22 cellular contexts compared by ENCODE assay signal in genomic region chr2:199410130-199410529, GRCh38. TPM values are rescaled to one million over a fixed set of nuclear protein-coding genes. Genes with fewer than 3 reads are reported as not detected.
DNase-seq lines count a peak whose midpoint lies in the region; ATAC-seq and TF ChIP-seq lines count a peak whose summit lies in the region.
"Had no signal": no experiment of that assay in that cellular context is flagged by ENCODE, and none has a peak within 500 bp of the region (broad histone marks: within the 10 kb centered on the region; RNA-seq: fewer than 3 reads in every experiment).

No MANE protein-coding gene starts in this region.

- H3K36me3 ChIP-seq in IMR-90 (ENCODE audit: control insufficient read depth, insufficient read depth, low read length) (peaks cover 6% of the 10 kb centered on the region), mesendoderm (ENCODE audit: control insufficient read depth, insufficient read depth, low read length) (no peaks in the 10 kb centered on the region), ascending aorta (no peaks in the 10 kb centered on the region), sigmoid colon (no peaks in the 10 kb centered on the region)

- dilution Hi-C loops in IMR-90 (cut with HindIII; ENCODE audit: low sequenced_read_pairs, unreplicated experiment), result no loop called here

- H2BK5ac ChIP-seq in IMR-90 (ENCODE audit: low read depth, low read length, poor library complexity, severe bottlenecking) (peak overlapping the region; percentile 73), mesendoderm (ENCODE audit: low read length) (no peak overlapping the region)

- intact Hi-C loops in IMR-90 (cut with micrococcal nuclease) (no loop called here), ascending aorta (cut with DNase I) (no loop called here), sigmoid colon (cut with DNase I) (no loop called here)

- H3K4me3 ChIP-seq in IMR-90 (ENCODE audit: insufficient read depth, low read depth, low read length) (no peak overlapping the region), mesendoderm (ENCODE audit: low read length) (no peak overlapping the region), ascending aorta (no peak overlapping the region), sigmoid colon (no peak overlapping the region)
- H3K4me3 ChIP-seq: body of pancreas, skin epidermis had no signal

- TF ChIP-seq POLR2A in IMR-90 (IDR thresholded peaks at IDR 0.05; ENCODE audit: low read depth, low read length) (no peak), sigmoid colon (IDR thresholded peaks at IDR 0.05) (no peak)

- TF ChIP-seq CTCF in IMR-90 (conservative IDR thresholded peaks at IDR 0.05; ENCODE audit: low read depth, low read length), result no peak
- TF ChIP-seq CTCF in ascending aorta (IDR thresholded peaks at IDR 0.05), result no peak
- TF ChIP-seq CTCF in sigmoid colon (IDR thresholded peaks at IDR 0.05), result no peak

- H4K20me1 ChIP-seq in IMR-90 (ENCODE audit: insufficient read depth, low read length), result no peaks in the 10 kb centered on the region

- no peak for TF ChIP-seq RAD21 in IMR-90 (IDR thresholded peaks at IDR 0.05; ENCODE audit: low read length)

- H3K27ac ChIP-seq in IMR-90 (ENCODE audit: insufficient read depth, low read length) (no peak overlapping the region), mesendoderm (ENCODE audit: low read depth, low read length) (no peak overlapping the region), ascending aorta (no peak overlapping the region), sigmoid colon (no peak overlapping the region)
- H3K27ac ChIP-seq: body of pancreas, KMS-11, skin epidermis had no signal

- DNase-seq in Daoy (ENCODE audit: low read depth) (peak; percentile 13), IMR-90 (peak; percentile 36), astrocyte of the hippocampus (ENCODE audit: low read depth, low spot score) (peak; percentile 35), mesendoderm (no peak), HT-29 (ENCODE audit: low spot score) (no peak), NCI-H748 treated with DMSO at 0.1 percent for 48 hours (lab: John Stamatoyannopoulos, UW) (no peak), ascending aorta (ENCODE audit: low spot score in 2 of 2) (no peak), sigmoid colon (no peak)
- DNase-seq: activated naive CD4-positive, alpha-beta T cell treated with anti-CD3 and anti-CD28 coated beads for 36 hours; activated T-cell treated with anti-CD3 and anti-CD28 coated beads for 4 hours; body of pancreas; dermis blood vessel endothelial cell; DND-41; immature natural killer cell; naive thymus-derived CD8-positive, alpha-beta T cell; NCI-H1417; NCI-H774; posterior cingulate gyrus; SK-N-SH; stimulated activated CD4-positive, alpha-beta T cell treated with anti-CD3 and anti-CD28 coated beads, Interleukin-4, amount 100 ng/mL, for 24 hours had no signal

- H4K5ac ChIP-seq in IMR-90 (ENCODE audit: low read depth, low read length) (peak overlapping the region; percentile 79; the same call in 1 of the 2 replicates), mesendoderm (ENCODE audit: low read length) (no peak overlapping the region)

- H2BK15ac ChIP-seq in IMR-90 (ENCODE audit: low read depth, low read length) (no peak overlapping the region), mesendoderm (replicated peaks; ENCODE audit: low read depth) (no peak overlapping the region)

- no peak overlapping the region for H2AFZ ChIP-seq in IMR-90 (replicated peaks; ENCODE audit: low read length, poor library complexity)

- no peak overlapping the region for H3K18ac ChIP-seq in IMR-90 (ENCODE audit: low read depth, low read length)
- peak overlapping the region; percentile 39 for H3K18ac ChIP-seq in mesendoderm (ENCODE audit: low read length)

- H2AK5ac ChIP-seq in IMR-90 (ENCODE audit: low read depth, low read length) (no peak overlapping the region), mesendoderm (ENCODE audit: low read length) (no peak overlapping the region)

- H3K9me1 ChIP-seq in IMR-90 (ENCODE audit: insufficient read depth, low read length), result 0 out of 2 replicates have a peak, but pooled peaks cover 2% of the 10 kb centered on the region

- H2AK9ac ChIP-seq in IMR-90 (replicated peaks; ENCODE audit: low read depth, low read length, poor library complexity), result no peak overlapping the region

- H3K14ac ChIP-seq in IMR-90 (replicated peaks; ENCODE audit: low read depth, low read length), result no peak overlapping the region

- H3K23ac ChIP-seq in IMR-90 (ENCODE audit: low read depth, low read length), result no peak overlapping the region
- no peak overlapping the region for H3K23ac ChIP-seq in mesendoderm (ENCODE audit: low read length)

- in situ Hi-C loops in IMR-90 (cut with MboI; ENCODE audit: low sequenced_read_pairs), result no loop called here

- H3K9me3 ChIP-seq in IMR-90 (ENCODE audit: control insufficient read depth, insufficient read depth, low read length), result no peaks in the 10 kb centered on the region
- H3K9me3 ChIP-seq in ascending aorta, result no peaks in the 10 kb centered on the region
- H3K9me3 ChIP-seq in sigmoid colon, result no peaks in the 10 kb centered on the region
- H3K9me3 ChIP-seq: body of pancreas, SK-N-SH had no signal

- H3K4me2 ChIP-seq in IMR-90 (ENCODE audit: low read depth, low read length) (peak overlapping the region; percentile 62; the same call in 1 of the 2 replicates), mesendoderm (ENCODE audit: low read length) (no peak overlapping the region)
- H3K4me2 ChIP-seq: KMS-11, SK-N-SH had no signal

- no peak overlapping the region for H4K91ac ChIP-seq in IMR-90 (ENCODE audit: insufficient read depth, low read depth, low read length)

- no peak overlapping the region for H2BK120ac ChIP-seq in IMR-90 (ENCODE audit: low read depth, low read length)
- no peak overlapping the region for H2BK120ac ChIP-seq in mesendoderm (ENCODE audit: low read depth, low read length)

- POLR2A ChIA-PET in IMR-90 (lab: Charles Lee; ENCODE audit: unreplicated experiment), result no interaction called here

- no peaks in the 10 kb centered on the region for H3K79me2 ChIP-seq in mesendoderm (ENCODE audit: control insufficient read depth, insufficient read depth, low read length)

- H3K9ac ChIP-seq in IMR-90 (ENCODE audit: low read depth, low read length) (no peak overlapping the region), mesendoderm (ENCODE audit: low read length) (no peak overlapping the region)
- H3K9ac ChIP-seq: KMS-11, SK-N-SH had no signal

- peak overlapping the region in 1 of 2 experiments; percentile 79; a peak in 2 of 4 replicates for H4K8ac ChIP-seq in IMR-90 (ENCODE audit: low read depth in 2 of 2, low read length in 2 of 2)
- no peak overlapping the region for H4K8ac ChIP-seq in mesendoderm (ENCODE audit: low read depth, low read length)

- no peak overlapping the region for H3K4ac ChIP-seq in IMR-90 (ENCODE audit: low read depth, low read length)
- H3K4ac ChIP-seq in mesendoderm (ENCODE audit: low read depth, low read length), result no peak overlapping the region

- H3K4me1 ChIP-seq in IMR-90 (ENCODE audit: control insufficient read depth, insufficient read depth, low read length), result peaks cover 5% of the 10 kb centered on the region
- H3K4me1 ChIP-seq in mesendoderm (ENCODE audit: control insufficient read depth, low read depth, low read length), result peaks cover 1% of the 10 kb centered on the region
- no peaks in the 10 kb centered on the region for H3K4me1 ChIP-seq in ascending aorta
- H3K4me1 ChIP-seq in sigmoid colon, result no peaks in the 10 kb centered on the region
- H3K4me1 ChIP-seq: body of pancreas had no signal

- 29% methylated on average over 1 of the region's 4 CpGs; no CpG with 5 or more reads in 1 of the 2 experiments for WGBS in IMR-90 (ENCODE audit: extremely low coverage in 2 of 2, insufficient read length in 1 of 2), 2 experiments
- no CpG with 5 or more reads among the region's 4 CpGs for WGBS in mesendoderm (ENCODE audit: extremely low coverage, insufficient coverage, low lambda C conversion rate)
- 25 to 63% methylated on average over 4 of the region's 4 CpGs for WGBS in sigmoid colon, 2 donors

- no peak overlapping the region for H3K56ac ChIP-seq in IMR-90 (ENCODE audit: extremely low read depth, insufficient read depth, low read length)
- no peak overlapping the region for H3K56ac ChIP-seq in mesendoderm (ENCODE audit: low read length)

- CTCF ChIA-PET in IMR-90 (lab: Yijun Ruan, JAX), result interaction anchor here (0.7 to 1.5 kb wide), 2 partner anchors 61 to 417 kb away, joined by 3 read pairs; no protein-coding TSS in a partner anchor

- H2BK20ac ChIP-seq in IMR-90 (ENCODE audit: low read depth, low read length), result no peak overlapping the region

- ATAC-seq in IMR-90 (ENCODE audit: low read depth), result peak; percentile 50
- ATAC-seq: body of pancreas; naive thymus-derived CD8-positive, alpha-beta T cell had no signal

- BruUV-seq in IMR-90 (replicated peaks; lab: Mats Ljungman, UMichigan), result no TSS peak

- TF ChIP-seq EP300 in sigmoid colon (IDR thresholded peaks at IDR 0.05), result no peak

- no peaks in the 10 kb centered on the region for H3K27me3 ChIP-seq in IMR-90 (ENCODE audit: control insufficient read depth, insufficient read depth, low read length)
- no peaks in the 10 kb centered on the region for H3K27me3 ChIP-seq in mesendoderm (ENCODE audit: insufficient read depth, low read length, poor library complexity)
- no peaks in the 10 kb centered on the region for H3K27me3 ChIP-seq in ascending aorta
- no peaks in the 10 kb centered on the region for H3K27me3 ChIP-seq in sigmoid colon
- H3K27me3 ChIP-seq: body of pancreas had no signal

- no peaks in the 10 kb centered on the region; a peak in 1 of 4 replicates for H3K79me1 ChIP-seq in IMR-90 (ENCODE audit: low read depth in 1 of 2, low read length in 2 of 2)
- H3K79me1 ChIP-seq in mesendoderm (ENCODE audit: low read length), result no peaks in the 10 kb centered on the region

TF ChIP-seq in IMR-90, 13 proteins besides CTCF, POLR2A, EP300 and RAD21:
- no peak for TF ChIP-seq MAZ (IDR thresholded peaks at IDR 0.05; ENCODE audit: borderline replicate concordance, low read depth, low read length)
- TF ChIP-seq CEBPB (IDR thresholded peaks at IDR 0.05; ENCODE audit: low read depth, low read length), result no peak
- no peak for TF ChIP-seq MXI1 (IDR thresholded peaks at IDR 0.05; ENCODE audit: borderline replicate concordance, low read depth, low read length)
- TF ChIP-seq SMC3 (IDR thresholded peaks at IDR 0.05; ENCODE audit: low read depth, low read length), result no peak

RNA-seq across cellular contexts. Expression of gene SATB2, which starts 47.6 kb away (rescaled TPM):
- 8.2 and 11.5 TPM in 2 replicates for total RNA-seq in Daoy (2014; rRNA removed; shearing (Covaris generic))
- 8.4 and 9.2 TPM in 2 replicates for total RNA-seq in IMR-90 (2012; rRNA removed)
- 6.2 and 7.4 TPM in 2 replicates for polyA plus RNA-seq in IMR-90 (2012; rRNA removed)
- 3.4 and 3.9 TPM in 2 replicates for polyA plus RNA-seq in IMR-90 (2012; cell fraction: cytosol; rRNA removed)
- 20.7 and 32.9 TPM in 2 replicates for polyA plus RNA-seq in IMR-90 (2012; cell fraction: nucleus; rRNA removed; ENCODE audit: low replicate concordance)
- 2.6 TPM for polyA plus RNA-seq in mesendoderm (2013, experiment 1 of 2)
- polyA plus RNA-seq in mesendoderm (2013, experiment 2 of 2), result 2.5 TPM
- 0.16 and 0.18 TPM in 2 replicates for total RNA-seq in HT-29 (2014; rRNA removed; shearing (Covaris generic))
- 1.2 TPM for total RNA-seq in ascending aorta
- 1 to 10 TPM in 3 of 4 donors, under 1 TPM in 1; 0.95 to 5.8 (median 2.2) TPM for total RNA-seq in sigmoid colon
- polyA plus RNA-seq in sigmoid colon, result 10 to 100 TPM; 28.2 to 43.7 (median 34.2) TPM

Comparison
In these comparisons a context has a peak if more than half of its experiments do, and no peak if none do; other contexts are left out.
1. DNase-seq: peak in Daoy (single experiment), IMR-90 (single experiment) and astrocyte of the hippocampus (single experiment); none in mesendoderm (single experiment), HT-29 (single experiment), NCI-H748 treated with DMSO at 0.1 percent for 48 hours (single experiment), ascending aorta (0 of 2) and sigmoid colon (single experiment).